Comparison of ENCODE assay signal across 8 cellular contexts in genomic region chr5:80481019-80481893, GRCh38. TPM values are rescaled to one million over a fixed set of nuclear protein-coding genes. Genes with fewer than 3 reads are reported as not detected.
DNase-seq lines count a peak whose midpoint lies in the region; ATAC-seq and TF ChIP-seq lines count a peak whose summit lies in the region.

No MANE protein-coding gene starts in this region.

- ATAC-seq in GM21423 (IDR thresholded peaks at IDR 0.05; ENCODE audit: unreplicated experiment), result peak; percentile 75

- peak; percentile 82 for TF ChIP-seq CTCF in VCaP (conservative IDR thresholded peaks at IDR 0.05)
- TF ChIP-seq CTCF in fibroblast of pulmonary artery (IDR thresholded peaks at IDR 0.05; ENCODE audit: low read length, missing control alignments), result peak; percentile 98

- H3K4me3 ChIP-seq in fibroblast of pulmonary artery (replicated peaks; ENCODE audit: low read depth, low read length), result no peak overlapping the region

- DNase-seq in DMS114 treated with DMSO at 0.1 percent for 48 hours (lab: John Stamatoyannopoulos, UW; ENCODE audit: unreplicated experiment) (peak; percentile 56), NCI-H146 (lab: John Stamatoyannopoulos, UW) (peak; percentile 32), fibroblast of pulmonary artery (ENCODE audit: low read depth) (peak; percentile 75), renal cortical epithelial cell (ENCODE audit: low read depth) (peak; percentile 64), NCI-H524 treated with DMSO at 0.1 percent for 48 hours (lab: John Stamatoyannopoulos, UW) (no peak), epidermal melanocyte (ENCODE audit: insufficient read length, low spot score) (no peak)

- H3K27ac ChIP-seq in VCaP, result no peak overlapping the region

RNA-seq across cellular contexts. Expression of gene FAM151B, which starts 6.6 kb away (rescaled TPM):
- 0.69 and 7.1 TPM in 2 replicates for total RNA-seq in renal cortical epithelial cell

Comparison
In these comparisons a context has a peak if more than half of its experiments do, and no peak if none do; other contexts are left out.
1. DNase-seq: peak in DMS114 treated with DMSO at 0.1 percent for 48 hours (single experiment), NCI-H146 (single experiment), fibroblast of pulmonary artery (single experiment) and renal cortical epithelial cell (single experiment); none in NCI-H524 treated with DMSO at 0.1 percent for 48 hours (single experiment) and epidermal melanocyte (single experiment).